Comparison of ENCODE assay signal across 9 cellular contexts in genomic region chr3:39255503-39256325, GRCh38. TPM values are rescaled to one million over a fixed set of nuclear protein-coding genes. Genes with fewer than 3 reads are reported as not detected.
DNase-seq lines count a peak whose midpoint lies in the region; ATAC-seq, FAIRE-seq and TF ChIP-seq lines count a peak whose summit lies in the region.
"Had no signal": no experiment of that assay in that cellular context is flagged by ENCODE, and none has a peak within 500 bp of the region (broad histone marks: within the 10 kb centered on the region; RNA-seq: fewer than 3 reads in every experiment).

No MANE protein-coding gene starts in this region.

- POLR2A ChIA-PET in activated CD4-positive, alpha-beta T cell treated with anti-CD3 and anti-CD28 coated beads, Interleukin-2, amount 10 ng/mL, durations not matched to agents 7 days and 5 days (lab: Charles Lee) = no interaction called here

- no peaks in the 10 kb centered on the region for H3K36me3 ChIP-seq in keratinocyte (ENCODE audit: control insufficient read depth in 2 of 2, extremely low read depth in 1 of 2, insufficient read depth in 2 of 2, low read length in 2 of 2)

- intact Hi-C loops in activated CD4-positive, alpha-beta T cell treated with anti-CD3 and anti-CD28 coated beads, Interleukin-2, amount 10 ng/mL, durations not matched to agents 24 days and 14 days (cut with micrococcal nuclease) = loop anchor here (1.0 to 5.0 kb wide), 2 partner anchors 12 to 1088 kb away; partner anchors contain the start of gene OXSR1

- FAIRE-seq in keratinocyte (lab: Jason Lieb, UNC) = peak; percentile 78
- FAIRE-seq in HTR-8/SVneo (lab: Jason Lieb, UNC) = no peak

- H3K4me2 ChIP-seq in keratinocyte (ENCODE audit: control insufficient read depth, extremely low read depth, insufficient read depth, low read depth, low read length) = no peak overlapping the region

- no peaks in the 10 kb centered on the region for H3K9me3 Mint-ChIP-seq in activated CD4-positive, alpha-beta T cell treated with anti-CD3 and anti-CD28 coated beads, Interleukin-2, amount 10 ng/mL, durations not matched to agents 24 days and 14 days
- no peaks in the 10 kb centered on the region for H3K9me3 Mint-ChIP-seq in activated CD4-positive, alpha-beta T cell treated with anti-CD3 and anti-CD28 coated beads, Interleukin-2, amount 10 ng/mL, durations not matched to agents 7 days and 5 days

- H3K4me3 ChIP-seq in keratinocyte (ENCODE audit: control insufficient read depth in 2 of 3, extremely low read depth in 1 of 3, insufficient read depth in 2 of 3, low read depth in 1 of 3, low read length in 3 of 3) = no peak overlapping the region

- peak overlapping the region; percentile 16 for H3K4me3 Mint-ChIP-seq in activated CD4-positive, alpha-beta T cell treated with anti-CD3 and anti-CD28 coated beads, Interleukin-2, amount 10 ng/mL, durations not matched to agents 24 days and 14 days
- no peak overlapping the region for H3K4me3 Mint-ChIP-seq in activated CD4-positive, alpha-beta T cell treated with anti-CD3 and anti-CD28 coated beads, Interleukin-2, amount 10 ng/mL, durations not matched to agents 7 days and 5 days

- peaks cover 54% of the 10 kb centered on the region for H3K4me1 Mint-ChIP-seq in activated CD4-positive, alpha-beta T cell treated with anti-CD3 and anti-CD28 coated beads, Interleukin-2, amount 10 ng/mL, durations not matched to agents 24 days and 14 days
- peaks cover 41% of the 10 kb centered on the region for H3K4me1 Mint-ChIP-seq in activated CD4-positive, alpha-beta T cell treated with anti-CD3 and anti-CD28 coated beads, Interleukin-2, amount 10 ng/mL, durations not matched to agents 7 days and 5 days

- no peaks in the 10 kb centered on the region for H3K79me2 ChIP-seq in keratinocyte (ENCODE audit: control insufficient read depth, insufficient read depth, low read length)

- no peak for TF ChIP-seq CTCF in keratinocyte (optimal IDR thresholded peaks at IDR 0.05 in 1 of 3, IDR thresholded peaks at IDR 0.05 in 1 of 3, conservative IDR thresholded peaks at IDR 0.05 in 1 of 3; ENCODE audit: extremely low read depth in 1 of 3, insufficient read depth in 2 of 3, low read length in 3 of 3)

- no peaks in the 10 kb centered on the region for H3K36me3 Mint-ChIP-seq in activated CD4-positive, alpha-beta T cell treated with anti-CD3 and anti-CD28 coated beads, Interleukin-2, amount 10 ng/mL, durations not matched to agents 24 days and 14 days (ENCODE audit: low read depth)
- no peaks in the 10 kb centered on the region for H3K36me3 Mint-ChIP-seq in activated CD4-positive, alpha-beta T cell treated with anti-CD3 and anti-CD28 coated beads, Interleukin-2, amount 10 ng/mL, durations not matched to agents 7 days and 5 days (ENCODE audit: low read depth)

- ATAC-seq in HG02678 (IDR thresholded peaks at IDR 0.05; ENCODE audit: unreplicated experiment) = peak; percentile 99

- no peak overlapping the region for H3K9ac ChIP-seq in keratinocyte (ENCODE audit: control insufficient read depth, extremely low read depth, insufficient read depth, low read length)

- H3K27ac Mint-ChIP-seq in activated CD4-positive, alpha-beta T cell treated with anti-CD3 and anti-CD28 coated beads, Interleukin-2, amount 10 ng/mL, durations not matched to agents 24 days and 14 days = peak overlapping the region; percentile 80
- H3K27ac Mint-ChIP-seq in activated CD4-positive, alpha-beta T cell treated with anti-CD3 and anti-CD28 coated beads, Interleukin-2, amount 10 ng/mL, durations not matched to agents 7 days and 5 days = no peak overlapping the region

- CTCF ChIA-PET in activated CD4-positive, alpha-beta T cell treated with anti-CD3 and anti-CD28 coated beads, Interleukin-2, amount 10 ng/mL, durations not matched to agents 7 days and 5 days (lab: Charles Lee) = interaction anchor here (1.0 to 1.1 kb wide), 4 partner anchors 8 to 36 kb away, joined by 3 to 4 read pairs (median 4); no protein-coding TSS in a partner anchor

- H3K27me3 ChIP-seq in keratinocyte (ENCODE audit: control insufficient read depth, extremely low read depth, insufficient read depth, low read length) = peaks cover 37% of the 10 kb centered on the region

- H2AFZ ChIP-seq in keratinocyte (ENCODE audit: control insufficient read depth, low read length) = no peak overlapping the region

- H3K9me3 ChIP-seq in keratinocyte (ENCODE audit: control insufficient read depth, low read depth, low read length) = no peaks in the 10 kb centered on the region

- peaks cover 15% of the 10 kb centered on the region for H3K4me1 ChIP-seq in keratinocyte (ENCODE audit: control insufficient read depth, extremely low read depth, insufficient read depth, low read length)

- peaks cover 8% of the 10 kb centered on the region for H3K27me3 Mint-ChIP-seq in activated CD4-positive, alpha-beta T cell treated with anti-CD3 and anti-CD28 coated beads, Interleukin-2, amount 10 ng/mL, durations not matched to agents 24 days and 14 days
- peaks cover 18% of the 10 kb centered on the region for H3K27me3 Mint-ChIP-seq in activated CD4-positive, alpha-beta T cell treated with anti-CD3 and anti-CD28 coated beads, Interleukin-2, amount 10 ng/mL, durations not matched to agents 7 days and 5 days

- dilution Hi-C loops in keratinocyte (cut with MboI; ENCODE audit: extremely low pct_ligation_motif_present, low sequenced_read_pairs) = no loop called here

- peaks cover 5% of the 10 kb centered on the region for H4K20me1 ChIP-seq in keratinocyte (ENCODE audit: control insufficient read depth, extremely low read depth, insufficient read depth, low read length)

- H3K27ac ChIP-seq in keratinocyte (ENCODE audit: control insufficient read depth, insufficient read depth, low read length) = no peak overlapping the region

- H3K9me1 ChIP-seq in keratinocyte (ENCODE audit: control insufficient read depth, extremely low read depth, insufficient read depth, low read length) = no peaks in the 10 kb centered on the region

- DNase-seq in activated CD4-positive, alpha-beta T cell treated with anti-CD3 and anti-CD28 coated beads, Interleukin-2, amount 10 ng/mL, durations not matched to agents 24 days and 14 days = no peak
- DNase-seq in activated CD4-positive, alpha-beta T cell treated with anti-CD3 and anti-CD28 coated beads, Interleukin-2, amount 10 ng/mL, durations not matched to agents 7 days and 5 days = no peak
- DNase-seq in NOMO-1 (lab: John Stamatoyannopoulos, UW; ENCODE audit: unreplicated experiment in 2 of 2) (peak; percentile 93 to 99), keratinocyte (ENCODE audit: low read depth, low spot score) (no peak), HTR-8/SVneo (ENCODE audit: insufficient read length, low spot score) (no peak), NCI-H526 (lab: John Stamatoyannopoulos, UW) (no peak), NCI-H524 treated with DMSO at 0.1 percent for 48 hours (lab: John Stamatoyannopoulos, UW) (no peak)

RNA-seq across cellular contexts. Expression of gene CX3CR1, which starts 24.1 kb away (rescaled TPM):
- total RNA-seq in activated CD4-positive, alpha-beta T cell treated with anti-CD3 and anti-CD28 coated beads, Interleukin-2, amount 10 ng/mL, durations not matched to agents 24 days and 14 days = 0.19 and 0.21 TPM in 2 replicates
- 1 to 10 TPM in 1 of 2 experiments, under 1 TPM in 1; 0.60 to 1.5 TPM for total RNA-seq in activated CD4-positive, alpha-beta T cell treated with anti-CD3 and anti-CD28 coated beads, Interleukin-2, amount 10 ng/mL, durations not matched to agents 7 days and 5 days
- 0.05 TPM in 2 of 3 replicates, not detected in the other for polyA plus RNA-seq in keratinocyte
- polyA plus RNA-seq in keratinocyte (2011; ENCODE audit: low read depth) = not detected
- polyA plus RNA-seq in keratinocyte (2011; cell fraction: cytosol; rRNA removed) = not detected in 2 replicates
- polyA plus RNA-seq in keratinocyte (2011; cell fraction: nucleus; rRNA removed) = 0.03 TPM in 1 of 2 replicates, not detected in the other
- not detected in 2 replicates for polyA plus RNA-seq in keratinocyte (2012; ENCODE audit: low replicate concordance)
- polyA minus RNA-seq in keratinocyte = 0.23 TPM in 1 of 3 replicates, not detected in the others
- not detected for polyA minus RNA-seq in keratinocyte (2011; cell fraction: cytosol; rRNA and poly(A)+ RNA removed)
- polyA minus RNA-seq in keratinocyte (2011; cell fraction: nucleus; rRNA and poly(A)+ RNA removed) = not detected in 2 replicates
- total RNA-seq: fibroblast of villous mesenchyme had no signal

Comparison
In these comparisons a context has a peak if more than half of its experiments do, and no peak if none do; other contexts are left out.
1. DNase-seq: peak in NOMO-1 (2 of 2); none in activated CD4-positive, alpha-beta T cell treated with anti-CD3 and anti-CD28 coated beads, Interleukin-2, amount 10 ng/mL, durations not matched to agents 24 days and 14 days (single experiment), activated CD4-positive, alpha-beta T cell treated with anti-CD3 and anti-CD28 coated beads, Interleukin-2, amount 10 ng/mL, durations not matched to agents 7 days and 5 days (single experiment), keratinocyte (single experiment), HTR-8/SVneo (single experiment), NCI-H526 (0 of 2) and NCI-H524 treated with DMSO at 0.1 percent for 48 hours (single experiment).